Comparison of ENCODE assay signal across 1 cellular context in the genomic region with DNA sequence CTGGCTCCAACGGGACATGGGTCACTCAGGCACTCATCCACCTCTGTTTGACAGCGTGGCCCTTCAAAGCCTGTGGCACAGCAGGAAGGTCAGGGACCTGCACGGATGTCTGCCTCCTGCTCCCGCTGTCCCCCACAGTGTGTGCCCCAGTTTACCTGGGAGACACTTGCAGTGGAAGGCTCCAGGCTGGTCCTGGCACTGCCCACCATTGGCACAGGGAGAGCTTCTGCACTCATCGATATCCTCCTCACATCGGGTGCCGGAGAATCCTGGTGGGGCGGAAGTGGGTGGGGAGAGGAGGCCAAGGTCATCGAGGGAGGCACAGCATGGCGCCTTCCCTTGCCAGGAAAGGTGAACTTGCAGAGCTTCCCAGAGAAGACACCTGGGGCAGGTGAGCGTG.
TF ChIP-seq lines count a peak whose summit lies in the region.

No MANE protein-coding gene starts in this region.

TF ChIP-seq in WTC11, 78 proteins besides CTCF, POLR2A, EP300 and RAD21 (continued from another document):
- TF ChIP-seq, protein P1, sequence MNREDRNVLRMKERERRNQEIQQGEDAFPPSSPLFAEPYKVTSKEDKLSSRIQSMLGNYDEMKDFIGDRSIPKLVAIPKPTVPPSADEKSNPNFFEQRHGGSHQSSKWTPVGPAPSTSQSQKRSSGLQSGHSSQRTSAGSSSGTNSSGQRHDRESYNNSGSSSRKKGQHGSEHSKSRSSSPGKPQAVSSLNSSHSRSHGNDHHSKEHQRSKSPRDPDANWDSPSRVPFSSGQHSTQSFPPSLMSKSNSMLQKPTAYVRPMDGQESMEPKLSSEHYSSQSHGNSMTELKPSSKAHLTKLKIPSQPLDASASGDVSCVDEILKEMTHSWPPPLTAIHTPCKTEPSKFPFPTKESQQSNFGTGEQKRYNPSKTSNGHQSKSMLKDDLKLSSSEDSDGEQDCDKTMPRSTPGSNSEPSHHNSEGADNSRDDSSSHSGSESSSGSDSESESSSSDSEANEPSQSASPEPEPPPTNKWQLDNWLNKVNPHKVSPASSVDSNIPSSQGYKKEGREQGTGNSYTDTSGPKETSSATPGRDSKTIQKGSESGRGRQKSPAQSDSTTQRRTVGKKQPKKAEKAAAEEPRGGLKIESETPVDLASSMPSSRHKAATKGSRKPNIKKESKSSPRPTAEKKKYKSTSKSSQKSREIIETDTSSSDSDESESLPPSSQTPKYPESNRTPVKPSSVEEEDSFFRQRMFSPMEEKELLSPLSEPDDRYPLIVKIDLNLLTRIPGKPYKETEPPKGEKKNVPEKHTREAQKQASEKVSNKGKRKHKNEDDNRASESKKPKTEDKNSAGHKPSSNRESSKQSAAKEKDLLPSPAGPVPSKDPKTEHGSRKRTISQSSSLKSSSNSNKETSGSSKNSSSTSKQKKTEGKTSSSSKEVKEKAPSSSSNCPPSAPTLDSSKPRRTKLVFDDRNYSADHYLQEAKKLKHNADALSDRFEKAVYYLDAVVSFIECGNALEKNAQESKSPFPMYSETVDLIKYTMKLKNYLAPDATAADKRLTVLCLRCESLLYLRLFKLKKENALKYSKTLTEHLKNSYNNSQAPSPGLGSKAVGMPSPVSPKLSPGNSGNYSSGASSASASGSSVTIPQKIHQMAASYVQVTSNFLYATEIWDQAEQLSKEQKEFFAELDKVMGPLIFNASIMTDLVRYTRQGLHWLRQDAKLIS (CRISPR knock-in tag; IDR thresholded peaks at IDR 0.05; ENCODE audit: borderline replicate concordance) = no peak
- TF ChIP-seq NR3C1 (CRISPR knock-in tag; conservative IDR thresholded peaks at IDR 0.05; ENCODE audit: low read depth) (no peak), CBFB (CRISPR knock-in tag; IDR thresholded peaks at IDR 0.05; ENCODE audit: low read depth) (no peak), TEAD4 (CRISPR knock-in tag; IDR thresholded peaks at IDR 0.05) (no peak), MXD4 (CRISPR knock-in tag; IDR thresholded peaks at IDR 0.05; ENCODE audit: borderline replicate concordance) (no peak), ZNF138 (CRISPR knock-in tag; conservative IDR thresholded peaks at IDR 0.05) (no peak), NFATC4 (CRISPR knock-in tag; IDR thresholded peaks at IDR 0.05) (no peak), GABPB1 (CRISPR knock-in tag; IDR thresholded peaks at IDR 0.05) (no peak), NFYB (CRISPR knock-in tag; conservative IDR thresholded peaks at IDR 0.05; ENCODE audit: low read depth) (no peak)
- TF ChIP-seq, protein P2, sequence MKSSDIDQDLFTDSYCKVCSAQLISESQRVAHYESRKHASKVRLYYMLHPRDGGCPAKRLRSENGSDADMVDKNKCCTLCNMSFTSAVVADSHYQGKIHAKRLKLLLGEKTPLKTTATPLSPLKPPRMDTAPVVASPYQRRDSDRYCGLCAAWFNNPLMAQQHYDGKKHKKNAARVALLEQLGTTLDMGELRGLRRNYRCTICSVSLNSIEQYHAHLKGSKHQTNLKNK (CRISPR knock-in tag; IDR thresholded peaks at IDR 0.05) = no peak
- TF ChIP-seq, protein P3, sequence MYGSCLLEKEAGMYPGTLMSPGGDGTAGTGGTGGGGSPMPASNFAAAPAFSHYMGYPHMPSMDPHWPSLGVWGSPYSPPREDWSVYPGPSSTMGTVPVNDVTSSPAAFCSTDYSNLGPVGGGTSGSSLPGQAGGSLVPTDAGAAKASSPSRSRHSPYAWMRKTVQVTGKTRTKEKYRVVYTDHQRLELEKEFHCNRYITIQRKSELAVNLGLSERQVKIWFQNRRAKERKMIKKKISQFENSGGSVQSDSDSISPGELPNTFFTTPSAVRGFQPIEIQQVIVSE (CRISPR knock-in tag; IDR thresholded peaks at IDR 0.05; ENCODE audit: borderline replicate concordance) = no peak
- TF ChIP-seq, protein P4, sequence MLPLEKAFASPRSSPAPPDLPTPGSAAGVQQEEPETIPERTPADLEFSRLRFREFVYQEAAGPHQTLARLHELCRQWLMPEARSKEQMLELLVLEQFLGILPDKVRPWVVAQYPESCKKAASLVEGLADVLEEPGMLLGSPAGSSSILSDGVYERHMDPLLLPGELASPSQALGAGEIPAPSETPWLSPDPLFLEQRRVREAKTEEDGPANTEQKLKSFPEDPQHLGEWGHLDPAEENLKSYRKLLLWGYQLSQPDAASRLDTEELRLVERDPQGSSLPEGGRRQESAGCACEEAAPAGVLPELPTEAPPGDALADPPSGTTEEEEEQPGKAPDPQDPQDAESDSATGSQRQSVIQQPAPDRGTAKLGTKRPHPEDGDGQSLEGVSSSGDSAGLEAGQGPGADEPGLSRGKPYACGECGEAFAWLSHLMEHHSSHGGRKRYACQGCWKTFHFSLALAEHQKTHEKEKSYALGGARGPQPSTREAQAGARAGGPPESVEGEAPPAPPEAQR (CRISPR knock-in tag; IDR thresholded peaks at IDR 0.05) = no peak
- TF ChIP-seq, protein P5, sequence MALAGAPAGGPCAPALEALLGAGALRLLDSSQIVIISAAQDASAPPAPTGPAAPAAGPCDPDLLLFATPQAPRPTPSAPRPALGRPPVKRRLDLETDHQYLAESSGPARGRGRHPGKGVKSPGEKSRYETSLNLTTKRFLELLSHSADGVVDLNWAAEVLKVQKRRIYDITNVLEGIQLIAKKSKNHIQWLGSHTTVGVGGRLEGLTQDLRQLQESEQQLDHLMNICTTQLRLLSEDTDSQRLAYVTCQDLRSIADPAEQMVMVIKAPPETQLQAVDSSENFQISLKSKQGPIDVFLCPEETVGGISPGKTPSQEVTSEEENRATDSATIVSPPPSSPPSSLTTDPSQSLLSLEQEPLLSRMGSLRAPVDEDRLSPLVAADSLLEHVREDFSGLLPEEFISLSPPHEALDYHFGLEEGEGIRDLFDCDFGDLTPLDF (CRISPR knock-in tag; IDR thresholded peaks at IDR 0.05) = no peak
- TF ChIP-seq, protein P6, sequence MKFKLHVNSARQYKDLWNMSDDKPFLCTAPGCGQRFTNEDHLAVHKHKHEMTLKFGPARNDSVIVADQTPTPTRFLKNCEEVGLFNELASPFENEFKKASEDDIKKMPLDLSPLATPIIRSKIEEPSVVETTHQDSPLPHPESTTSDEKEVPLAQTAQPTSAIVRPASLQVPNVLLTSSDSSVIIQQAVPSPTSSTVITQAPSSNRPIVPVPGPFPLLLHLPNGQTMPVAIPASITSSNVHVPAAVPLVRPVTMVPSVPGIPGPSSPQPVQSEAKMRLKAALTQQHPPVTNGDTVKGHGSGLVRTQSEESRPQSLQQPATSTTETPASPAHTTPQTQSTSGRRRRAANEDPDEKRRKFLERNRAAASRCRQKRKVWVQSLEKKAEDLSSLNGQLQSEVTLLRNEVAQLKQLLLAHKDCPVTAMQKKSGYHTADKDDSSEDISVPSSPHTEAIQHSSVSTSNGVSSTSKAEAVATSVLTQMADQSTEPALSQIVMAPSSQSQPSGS (CRISPR knock-in tag; IDR thresholded peaks at IDR 0.05; ENCODE audit: borderline replicate concordance, low read depth) = no peak
- TF ChIP-seq, protein P7, sequence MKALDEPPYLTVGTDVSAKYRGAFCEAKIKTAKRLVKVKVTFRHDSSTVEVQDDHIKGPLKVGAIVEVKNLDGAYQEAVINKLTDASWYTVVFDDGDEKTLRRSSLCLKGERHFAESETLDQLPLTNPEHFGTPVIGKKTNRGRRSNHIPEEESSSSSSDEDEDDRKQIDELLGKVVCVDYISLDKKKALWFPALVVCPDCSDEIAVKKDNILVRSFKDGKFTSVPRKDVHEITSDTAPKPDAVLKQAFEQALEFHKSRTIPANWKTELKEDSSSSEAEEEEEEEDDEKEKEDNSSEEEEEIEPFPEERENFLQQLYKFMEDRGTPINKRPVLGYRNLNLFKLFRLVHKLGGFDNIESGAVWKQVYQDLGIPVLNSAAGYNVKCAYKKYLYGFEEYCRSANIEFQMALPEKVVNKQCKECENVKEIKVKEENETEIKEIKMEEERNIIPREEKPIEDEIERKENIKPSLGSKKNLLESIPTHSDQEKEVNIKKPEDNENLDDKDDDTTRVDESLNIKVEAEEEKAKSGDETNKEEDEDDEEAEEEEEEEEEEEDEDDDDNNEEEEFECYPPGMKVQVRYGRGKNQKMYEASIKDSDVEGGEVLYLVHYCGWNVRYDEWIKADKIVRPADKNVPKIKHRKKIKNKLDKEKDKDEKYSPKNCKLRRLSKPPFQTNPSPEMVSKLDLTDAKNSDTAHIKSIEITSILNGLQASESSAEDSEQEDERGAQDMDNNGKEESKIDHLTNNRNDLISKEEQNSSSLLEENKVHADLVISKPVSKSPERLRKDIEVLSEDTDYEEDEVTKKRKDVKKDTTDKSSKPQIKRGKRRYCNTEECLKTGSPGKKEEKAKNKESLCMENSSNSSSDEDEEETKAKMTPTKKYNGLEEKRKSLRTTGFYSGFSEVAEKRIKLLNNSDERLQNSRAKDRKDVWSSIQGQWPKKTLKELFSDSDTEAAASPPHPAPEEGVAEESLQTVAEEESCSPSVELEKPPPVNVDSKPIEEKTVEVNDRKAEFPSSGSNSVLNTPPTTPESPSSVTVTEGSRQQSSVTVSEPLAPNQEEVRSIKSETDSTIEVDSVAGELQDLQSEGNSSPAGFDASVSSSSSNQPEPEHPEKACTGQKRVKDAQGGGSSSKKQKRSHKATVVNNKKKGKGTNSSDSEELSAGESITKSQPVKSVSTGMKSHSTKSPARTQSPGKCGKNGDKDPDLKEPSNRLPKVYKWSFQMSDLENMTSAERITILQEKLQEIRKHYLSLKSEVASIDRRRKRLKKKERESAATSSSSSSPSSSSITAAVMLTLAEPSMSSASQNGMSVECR (CRISPR knock-in tag; IDR thresholded peaks at IDR 0.05; ENCODE audit: borderline replicate concordance) = no peak
- TF ChIP-seq, protein P8, sequence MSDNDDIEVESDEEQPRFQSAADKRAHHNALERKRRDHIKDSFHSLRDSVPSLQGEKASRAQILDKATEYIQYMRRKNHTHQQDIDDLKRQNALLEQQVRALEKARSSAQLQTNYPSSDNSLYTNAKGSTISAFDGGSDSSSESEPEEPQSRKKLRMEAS (CRISPR knock-in tag; IDR thresholded peaks at IDR 0.05) = no peak
